In genomic region chrX:81238166-81238565, GRCh38 we compare ENCODE assay signal across 20 cellular contexts.
"Had no signal": no experiment of that assay in that cellular context is flagged by ENCODE, and none has a peak within 500 bp of the region (broad histone marks: within the 10 kb centered on the region; RNA-seq: fewer than 3 reads in every experiment).

No MANE protein-coding gene starts in this region.

- H3K4me3 ChIP-seq: coronary artery, dorsolateral prefrontal cortex, lung, psoas muscle, skin epidermis, stomach had no signal

- H3K27ac ChIP-seq: coronary artery, dorsolateral prefrontal cortex, epithelial cell of prostate, foreskin keratinocyte, neutrophil, psoas muscle, stomach had no signal

- H3K9me3 ChIP-seq: neutrophil, psoas muscle had no signal

- H3K27me3 Mint-ChIP-seq: naive B cell; stimulated activated naive B cell treated with anti-CD40 and anti-IgM and Interleukin-4, amounts not matched to agents 10 μg/mL and 1 μg/mL and 100 μg/mL, for 72 hours had no signal

- DNase-seq: dorsolateral prefrontal cortex; effector CD8-positive, alpha-beta T cell; foreskin keratinocyte; left colon; left ventricle myocardium superior; mesenchymal stem cell; naive B cell; nephron progenitor cell; psoas muscle; stimulated activated CD4-positive, alpha-beta T cell treated with anti-CD3 and anti-CD28 coated beads, Interleukin-2, amount 100 ng/mL, for 24 hours; stimulated activated CD4-positive, alpha-beta T cell treated with anti-CD3 and anti-CD28 coated beads, Interleukin-4, amount 100 ng/mL, for 4 hours; stimulated activated naive B cell treated with anti-CD40 and anti-IgM and Interleukin-4, amounts not matched to agents 10 μg/mL and 1 μg/mL and 100 μg/mL, for 72 hours; stomach; trophoblast cell had no signal

- H3K4me1 Mint-ChIP-seq: nephron progenitor cell had no signal

- H3K27me3 ChIP-seq: foreskin keratinocyte, neutrophil had no signal

- H3K4me1 ChIP-seq: foreskin keratinocyte, psoas muscle, stomach had no signal

- H3K4me3 Mint-ChIP-seq: naive B cell; nephron progenitor cell; stimulated activated naive B cell treated with anti-CD40 and anti-IgM and Interleukin-4, amounts not matched to agents 10 μg/mL and 1 μg/mL and 100 μg/mL, for 72 hours had no signal

- ATAC-seq: foreskin keratinocyte; left colon; left ventricle myocardium superior; psoas muscle; sciatic nerve; stimulated activated naive B cell treated with anti-CD40 and anti-IgM and Interleukin-4, amounts not matched to agents 10 μg/mL and 1 μg/mL and 100 μg/mL, for 72 hours had no signal

- H3K27ac Mint-ChIP-seq: nephron progenitor cell; stimulated activated naive B cell treated with anti-CD40 and anti-IgM and Interleukin-4, amounts not matched to agents 10 μg/mL and 1 μg/mL and 100 μg/mL, for 72 hours had no signal
